Comparison of ENCODE assay signal across 25 cellular contexts in the genomic region with DNA sequence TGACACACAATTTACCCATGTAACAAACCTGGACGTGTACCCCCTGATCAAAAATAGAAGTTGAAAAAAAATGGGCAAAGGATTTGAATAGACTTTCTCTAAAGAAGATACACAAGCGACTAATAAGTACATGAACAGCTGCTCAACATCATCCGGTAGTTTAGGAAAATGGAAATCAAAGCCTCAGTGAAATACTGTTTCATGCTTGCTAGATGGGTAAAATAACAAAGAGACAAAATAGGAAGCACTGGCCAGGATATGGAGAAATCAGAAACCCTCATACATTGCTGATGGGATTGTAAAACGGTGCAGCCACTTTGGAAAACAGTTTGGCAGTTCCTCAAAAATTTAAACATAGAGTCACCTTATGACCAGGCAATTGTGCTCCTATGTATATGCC.
DNase-seq lines count a peak whose midpoint lies in the region; ATAC-seq and TF ChIP-seq lines count a peak whose summit lies in the region.
"Had no signal": no experiment of that assay in that cellular context is flagged by ENCODE, and none has a peak within 500 bp of the region (broad histone marks: within the 10 kb centered on the region; RNA-seq: fewer than 3 reads in every experiment).

No MANE protein-coding gene starts in this region.

- DNase-seq in CD14-positive monocyte (ENCODE audit: low spot score) (no peak), IMR-90 (peak; percentile 58), fibroblast of gingiva (ENCODE audit: low read depth) (peak; percentile 49), myocyte (ENCODE audit: low read depth) (peak; percentile 44), NCI-H446 (lab: John Stamatoyannopoulos, UW) (no peak), dermis blood vessel endothelial cell (no peak)
- DNase-seq: C1 segment of cervical spinal cord; Caco-2; CD8-positive, alpha-beta T cell; DMS79; GF-D8; KBM-7; MM.1S; NCI-H2029; NCI-H446 treated with DMSO at 0.1 percent for 48 hours; NCI-H526; NCI-H82; NK-92 treated with Interleukin-12 subunit alpha and Interleukin-12 subunit beta, amount 100 ng/mL, for 24 hours; SHP77 treated with DMSO at 0.1 percent for 48 hours; T-cell had no signal

- POLR2A ChIA-PET in IMR-90 (lab: Charles Lee; ENCODE audit: unreplicated experiment), result no interaction called here

- no peak overlapping the region for H3K14ac ChIP-seq in IMR-90 (replicated peaks; ENCODE audit: low read depth, low read length)

- dilution Hi-C loops in IMR-90 (cut with HindIII; ENCODE audit: low sequenced_read_pairs, unreplicated experiment), result no loop called here

- H3K4me2 ChIP-seq in IMR-90 (ENCODE audit: low read depth, low read length), result peak overlapping the region; percentile 89

- H3K4me1 Mint-ChIP-seq in CD14-positive monocyte, result peaks cover 41% of the 10 kb centered on the region

- no peak for TF ChIP-seq RAD21 in IMR-90 (IDR thresholded peaks at IDR 0.05; ENCODE audit: low read length)

- peaks cover 2 to 8% (median 3%) of the 10 kb centered on the region in 3 donors for H3K27me3 Mint-ChIP-seq in CD14-positive monocyte (ENCODE audit: low read depth in 3 of 3)

- peaks cover 7% of the 10 kb centered on the region for H3K4me1 ChIP-seq in IMR-90 (ENCODE audit: control insufficient read depth, insufficient read depth, low read length)
- H3K4me1 ChIP-seq: Caco-2 had no signal

- no peak for TF ChIP-seq POLR2A in IMR-90 (IDR thresholded peaks at IDR 0.05; ENCODE audit: low read depth, low read length)

- H4K5ac ChIP-seq in IMR-90 (ENCODE audit: low read depth, low read length), result peak overlapping the region; percentile 99

- H3K18ac ChIP-seq in IMR-90 (ENCODE audit: low read depth, low read length), result peak overlapping the region; percentile 98

- no peak overlapping the region for H4K8ac ChIP-seq in IMR-90 (ENCODE audit: low read depth in 2 of 2, low read length in 2 of 2)

- H3K56ac ChIP-seq in IMR-90 (ENCODE audit: extremely low read depth, insufficient read depth, low read length), result no peak overlapping the region

- H2BK15ac ChIP-seq in IMR-90 (ENCODE audit: low read depth, low read length), result no peak overlapping the region

- WGBS in IMR-90 (ENCODE audit: extremely low coverage in 2 of 2, insufficient read length in 1 of 2), 2 experiments, result no CpG with 5 or more reads among the region's 4 CpGs

- H2AK5ac ChIP-seq in IMR-90 (ENCODE audit: low read depth, low read length), result no peak overlapping the region

- no peak overlapping the region for H2AFZ ChIP-seq in IMR-90 (replicated peaks; ENCODE audit: low read length, poor library complexity)

- no peak overlapping the region for H3K9ac ChIP-seq in IMR-90 (ENCODE audit: low read depth, low read length)

- no peak overlapping the region for H2BK120ac ChIP-seq in IMR-90 (ENCODE audit: low read depth, low read length)

- H2AK9ac ChIP-seq in IMR-90 (replicated peaks; ENCODE audit: low read depth, low read length, poor library complexity), result no peak overlapping the region

- H3K23ac ChIP-seq in IMR-90 (ENCODE audit: low read depth, low read length), result no peak overlapping the region

- peaks cover 0 to 3% (median 0%) of the 10 kb centered on the region in 7 donors for H3K9me3 Mint-ChIP-seq in CD14-positive monocyte
- H3K9me3 Mint-ChIP-seq: CD8-positive, alpha-beta T cell; T-cell had no signal

- no peak overlapping the region for H3K4me3 ChIP-seq in IMR-90 (ENCODE audit: insufficient read depth, low read depth, low read length)

- BruUV-seq in IMR-90 (replicated peaks; lab: Mats Ljungman, UMichigan), result no TSS peak

- peak; percentile 85 for ATAC-seq in IMR-90 (ENCODE audit: low read depth)
- no peak for ATAC-seq in esophagus mucosa
- ATAC-seq: CD8-positive, alpha-beta T cell; HepG2; Panc1; SK-N-SH treated with all-trans-retinoic acid at 6 μM for 48 hours; T-cell had no signal

- H3K27me3 ChIP-seq in IMR-90 (ENCODE audit: control insufficient read depth, insufficient read depth, low read length), result no peaks in the 10 kb centered on the region; the same call in 1 of the 2 replicates

- H3K27ac Mint-ChIP-seq in CD14-positive monocyte, result peak overlapping the region; percentile 21 to 95 (median 74)
- H3K27ac Mint-ChIP-seq: CD8-positive, alpha-beta T cell; T-cell had no signal

- CTCF ChIA-PET in IMR-90 (lab: Yijun Ruan, JAX), result no interaction called here

- no peaks in the 10 kb centered on the region for H3K36me3 ChIP-seq in IMR-90 (ENCODE audit: control insufficient read depth, insufficient read depth, low read length)

- H3K27ac ChIP-seq in IMR-90 (ENCODE audit: insufficient read depth, low read length), result peak overlapping the region; percentile 91; the same call in 1 of the 2 replicates
- H3K27ac ChIP-seq: RWPE1 had no signal

- H3K4me3 Mint-ChIP-seq in CD14-positive monocyte, result peak overlapping the region in 1 of 2 donors; percentile 47
- H3K4me3 Mint-ChIP-seq: CD8-positive, alpha-beta T cell; T-cell had no signal

- no peak for TF ChIP-seq CTCF in CD14-positive monocyte (IDR thresholded peaks at IDR 0.05)
- no peak for TF ChIP-seq CTCF in IMR-90 (conservative IDR thresholded peaks at IDR 0.05; ENCODE audit: low read depth, low read length)

- H3K79me1 ChIP-seq in IMR-90 (ENCODE audit: low read depth in 1 of 2, low read length in 2 of 2), result no peaks in the 10 kb centered on the region

- H3K9me1 ChIP-seq in IMR-90 (ENCODE audit: insufficient read depth, low read length), result no peaks in the 10 kb centered on the region

- no peaks in the 10 kb centered on the region for H4K20me1 ChIP-seq in IMR-90 (ENCODE audit: insufficient read depth, low read length)

- 0 out of 2 replicates have a peak overlapping the region, but pooled peaks have one; percentile 63 for H3K4ac ChIP-seq in IMR-90 (ENCODE audit: low read depth, low read length)

- no peak overlapping the region for H2BK5ac ChIP-seq in IMR-90 (ENCODE audit: low read depth, low read length, poor library complexity, severe bottlenecking)

- no peaks in the 10 kb centered on the region for H3K36me3 Mint-ChIP-seq in CD14-positive monocyte
- H3K36me3 Mint-ChIP-seq: CD8-positive, alpha-beta T cell; T-cell had no signal

- no peak overlapping the region for H4K91ac ChIP-seq in IMR-90 (ENCODE audit: insufficient read depth, low read depth, low read length)

- peak overlapping the region; percentile 71; the same call in 1 of the 2 replicates for H2BK20ac ChIP-seq in IMR-90 (ENCODE audit: low read depth, low read length)

- intact Hi-C loops in CD14-positive monocyte (cut with micrococcal nuclease) (loop anchor here in 1 of 2 donors (2.0 to 10.0 kb wide), 2 partner anchors 62 to 76 kb away; a partner anchor contains a TSS), IMR-90 (cut with micrococcal nuclease) (no loop called here)

- in situ Hi-C loops in IMR-90 (cut with MboI; ENCODE audit: low sequenced_read_pairs), result no loop called here

- H3K9me3 ChIP-seq in IMR-90 (ENCODE audit: control insufficient read depth, insufficient read depth, low read length), result no peaks in the 10 kb centered on the region
- H3K9me3 ChIP-seq: Caco-2 had no signal

TF ChIP-seq in IMR-90, 13 proteins besides CTCF, POLR2A, EP300 and RAD21:
- TF ChIP-seq MAFK (IDR thresholded peaks at IDR 0.05; ENCODE audit: low read depth, low read length), result no peak
- TF ChIP-seq RFX5 (IDR thresholded peaks at IDR 0.05; ENCODE audit: low read depth, low read length), result no peak
- no peak for TF ChIP-seq NFE2L2 (IDR thresholded peaks at IDR 0.05; ENCODE audit: low read depth, low read length)
- TF ChIP-seq CHD1 (IDR thresholded peaks at IDR 0.05; ENCODE audit: low read depth, low read length), result no peak
- TF ChIP-seq FOS (IDR thresholded peaks at IDR 0.05; ENCODE audit: low read depth, low read length), result no peak
- no peak for TF ChIP-seq MXI1 (IDR thresholded peaks at IDR 0.05; ENCODE audit: borderline replicate concordance, low read depth, low read length)
TF ChIP-seq in IMR-90: peak in this region for 0.

Comparison
In these comparisons a context has a peak if more than half of its experiments do, and no peak if none do; other contexts are left out.
1. DNase-seq: peak in IMR-90 (single experiment), fibroblast of gingiva (single experiment) and myocyte (single experiment); none in CD14-positive monocyte (single experiment), NCI-H446 (0 of 2) and dermis blood vessel endothelial cell (single experiment).